Comparison of ENCODE assay signal across 8 cellular contexts in genomic region chr11:603154-603553, GRCh38. TPM values are rescaled to one million over a fixed set of nuclear protein-coding genes. Genes with fewer than 3 reads are reported as not detected.
"Had no signal": no experiment of that assay in that cellular context is flagged by ENCODE, and none has a peak within 500 bp of the region (broad histone marks: within the 10 kb centered on the region; RNA-seq: fewer than 3 reads in every experiment).

No MANE protein-coding gene starts in this region.

- H2AFZ ChIP-seq: GM23248 had no signal

- H3K4me3 Mint-ChIP-seq: H9 had no signal

- H3K4me1 Mint-ChIP-seq: H9 had no signal

- H3K27ac ChIP-seq: GM23248, HL-60 had no signal

- H3K9me3 Mint-ChIP-seq: H9 had no signal

- H3K4me3 ChIP-seq: GM23248, K562 had no signal

- ATAC-seq: K562 had no signal

- H3K27ac Mint-ChIP-seq: H9 had no signal

- H3K9ac ChIP-seq: GM23248 had no signal

- DNase-seq: GM23248, H9, HCEC 1CT, IMR-90 had no signal

RNA-seq across cellular contexts. Expression of gene IRF7, which starts 12.6 kb away (rescaled TPM):
- total RNA-seq: HT1080 had no signal

RNA-seq across cellular contexts. Expression of gene CDHR5, which starts 21.6 kb away (rescaled TPM):
- total RNA-seq: GM23248, H1, H9, HT1080, IMR-90 had no signal
- polyA plus RNA-seq: GM23248, H1, IMR-90, K562 had no signal

RNA-seq across cellular contexts. Expression of gene SCT, which starts 23.8 kb away (rescaled TPM):
- total RNA-seq: GM23248, HT1080, IMR-90, K562 had no signal
- polyA plus RNA-seq: GM23248, IMR-90, K562 had no signal

RNA-seq across cellular contexts. Expression of gene DRD4, which starts 33.9 kb away (rescaled TPM):
- total RNA-seq: GM23248, IMR-90 had no signal
- polyA plus RNA-seq: GM23248, IMR-90 had no signal
